In genomic region chr10:100791254-100792058, GRCh38 we compare ENCODE assay signal across 21 cellular contexts. TPM values are rescaled to one million over a fixed set of nuclear protein-coding genes. Genes with fewer than 3 reads are reported as not detected.
DNase-seq lines count a peak whose midpoint lies in the region; ATAC-seq and TF ChIP-seq lines count a peak whose summit lies in the region.
"Had no signal": no experiment of that assay in that cellular context is flagged by ENCODE, and none has a peak within 500 bp of the region (broad histone marks: within the 10 kb centered on the region; RNA-seq: fewer than 3 reads in every experiment).

No MANE protein-coding gene starts in this region.

- H3K4me2 ChIP-seq in SK-N-SH (no peak overlapping the region), hepatocyte (no peak overlapping the region)
- H3K4me2 ChIP-seq: KMS-11 had no signal

- TF ChIP-seq CTCF in SK-N-SH (IDR thresholded peaks at IDR 0.05): no peak
- no peak for TF ChIP-seq CTCF in hepatocyte (IDR thresholded peaks at IDR 0.05; ENCODE audit: poor library complexity)

- no peaks in the 10 kb centered on the region for H3K79me2 ChIP-seq in SK-N-SH (ENCODE audit: insufficient read depth)
- no peaks in the 10 kb centered on the region for H3K79me2 ChIP-seq in hepatocyte

- H3K4me1 Mint-ChIP-seq in activated CD4-positive, alpha-beta T cell treated with anti-CD3 and anti-CD28 coated beads, Interleukin-2, amount 10 ng/mL, durations not matched to agents 7 days and 5 days: no peaks in the 10 kb centered on the region
- H3K4me1 Mint-ChIP-seq in activated naive CD4-positive, alpha-beta T cell treated with anti-CD3 and anti-CD28 coated beads for 36 hours (ENCODE audit: low read depth): no peaks in the 10 kb centered on the region

- H3K27ac Mint-ChIP-seq in activated CD4-positive, alpha-beta T cell treated with anti-CD3 and anti-CD28 coated beads, Interleukin-2, amount 10 ng/mL, durations not matched to agents 7 days and 5 days: no peak overlapping the region
- no peak overlapping the region for H3K27ac Mint-ChIP-seq in activated naive CD4-positive, alpha-beta T cell treated with anti-CD3 and anti-CD28 coated beads for 36 hours
- H3K27ac Mint-ChIP-seq: CD8-positive, alpha-beta T cell had no signal

- no peaks in the 10 kb centered on the region for H3K9me3 Mint-ChIP-seq in activated CD4-positive, alpha-beta T cell treated with anti-CD3 and anti-CD28 coated beads, Interleukin-2, amount 10 ng/mL, durations not matched to agents 7 days and 5 days
- no peaks in the 10 kb centered on the region for H3K9me3 Mint-ChIP-seq in activated naive CD4-positive, alpha-beta T cell treated with anti-CD3 and anti-CD28 coated beads for 36 hours
- H3K9me3 Mint-ChIP-seq: CD8-positive, alpha-beta T cell had no signal

- no peak overlapping the region for H3K4me3 Mint-ChIP-seq in activated CD4-positive, alpha-beta T cell treated with anti-CD3 and anti-CD28 coated beads, Interleukin-2, amount 10 ng/mL, durations not matched to agents 7 days and 5 days
- no peak overlapping the region for H3K4me3 Mint-ChIP-seq in activated naive CD4-positive, alpha-beta T cell treated with anti-CD3 and anti-CD28 coated beads for 36 hours
- H3K4me3 Mint-ChIP-seq: CD8-positive, alpha-beta T cell had no signal

- ATAC-seq in SK-N-SH treated with all-trans-retinoic acid at 6 μM for 48 hours: no peak
- ATAC-seq in HG03460 (IDR thresholded peaks at IDR 0.05; ENCODE audit: unreplicated experiment): no peak
- no peak for ATAC-seq in GM21619 (IDR thresholded peaks at IDR 0.05; ENCODE audit: unreplicated experiment)
- ATAC-seq: CD8-positive, alpha-beta T cell had no signal

- H3K36me3 ChIP-seq in SK-N-SH (replicated peaks in 1 of 2; ENCODE audit: control insufficient read depth in 1 of 2, insufficient read depth in 2 of 2, low read length in 1 of 2) (no peaks in the 10 kb centered on the region), hepatocyte (replicated peaks; ENCODE audit: insufficient read depth, low read depth) (no peaks in the 10 kb centered on the region)
- H3K36me3 ChIP-seq: MG63 had no signal

- TF ChIP-seq EP300 in SK-N-SH (IDR thresholded peaks at IDR 0.05; ENCODE audit: borderline replicate concordance in 1 of 2, low read depth in 1 of 2, low read length in 1 of 2): no peak

- POLR2A ChIA-PET in SK-N-SH (lab: Yijun Ruan, JAX): interaction anchor here (1.0 kb wide), 1 partner anchor 10 kb away, joined by 3 read pairs; no protein-coding TSS in a partner anchor
- POLR2A ChIA-PET in activated CD4-positive, alpha-beta T cell treated with anti-CD3 and anti-CD28 coated beads, Interleukin-2, amount 10 ng/mL, durations not matched to agents 7 days and 5 days (lab: Charles Lee): no interaction called here

- H3K4me3 ChIP-seq in SK-N-SH (ENCODE audit: low read depth in 2 of 2, low read length in 1 of 2): no peak overlapping the region
- no peak overlapping the region for H3K4me3 ChIP-seq in hepatocyte
- H3K4me3 ChIP-seq: GM23248, MG63 had no signal

- H3K4me1 ChIP-seq in SK-N-SH (ENCODE audit: control insufficient read depth in 1 of 2, insufficient read depth in 2 of 2, low read depth in 1 of 2, low read length in 1 of 2) (peaks cover 0 to 50% of the 10 kb centered on the region in 2 experiments; a peak in 1 of 4 replicates), hepatocyte (ENCODE audit: insufficient read depth) (peaks cover 7% of the 10 kb centered on the region)

- H3K27ac ChIP-seq in SK-N-SH (ENCODE audit: low read depth in 2 of 2, low read length in 1 of 2): peak overlapping the region in 1 of 2 experiments; percentile 57; a peak in 1 of 4 replicates
- H3K27ac ChIP-seq in hepatocyte: peak overlapping the region; percentile 1
- H3K27ac ChIP-seq: 22Rv1, GM23248, KMS-11 had no signal

- no peak overlapping the region for H3K9ac ChIP-seq in SK-N-SH
- H3K9ac ChIP-seq: GM23248, KMS-11 had no signal

- DNase-seq in SK-N-SH (peak; percentile 41), hepatocyte (ENCODE audit: low spot score) (peak; percentile 28), posterior vena cava (ENCODE audit: low spot score) (peak; percentile 38)
- DNase-seq in activated CD4-positive, alpha-beta T cell treated with anti-CD3 and anti-CD28 coated beads, Interleukin-2, amount 10 ng/mL, durations not matched to agents 7 days and 5 days: no peak
- no peak for DNase-seq in activated naive CD4-positive, alpha-beta T cell treated with anti-CD3 and anti-CD28 coated beads for 36 hours
- DNase-seq: CD8-positive, alpha-beta T cell; DND-41; GDM1; GM23248; MG63; NCI-H1092 treated with DMSO at 0.1 percent for 48 hours; NCI-H1930; NCI-H524; NK-92 treated with Interleukin-12 subunit alpha and Interleukin-12 subunit beta, amount 100 ng/mL, for 24 hours; OCI-M1 had no signal

- intact Hi-C loops in posterior vena cava (cut with DNase I): no loop called here
- intact Hi-C loops in activated naive CD4-positive, alpha-beta T cell treated with anti-CD3 and anti-CD28 coated beads for 36 hours (cut with micrococcal nuclease): no loop called here

- H3K27me3 ChIP-seq in SK-N-SH (ENCODE audit: insufficient read depth) (peaks cover 27% of the 10 kb centered on the region; the same call in 1 of the 2 replicates), hepatocyte (peaks cover 27% of the 10 kb centered on the region)
- H3K27me3 ChIP-seq: MG63 had no signal

- peaks cover 42% of the 10 kb centered on the region for H3K27me3 Mint-ChIP-seq in activated CD4-positive, alpha-beta T cell treated with anti-CD3 and anti-CD28 coated beads, Interleukin-2, amount 10 ng/mL, durations not matched to agents 7 days and 5 days
- H3K27me3 Mint-ChIP-seq in activated naive CD4-positive, alpha-beta T cell treated with anti-CD3 and anti-CD28 coated beads for 36 hours (ENCODE audit: low read depth): peaks cover 26% of the 10 kb centered on the region

- H3K9me3 ChIP-seq in SK-N-SH (no peaks in the 10 kb centered on the region), hepatocyte (ENCODE audit: low read depth) (no peaks in the 10 kb centered on the region)
- H3K9me3 ChIP-seq: MG63 had no signal

- no peak overlapping the region for H2AFZ ChIP-seq in SK-N-SH (ENCODE audit: low read depth)
- no peak overlapping the region for H2AFZ ChIP-seq in hepatocyte
- H2AFZ ChIP-seq: GM23248 had no signal

- CTCF ChIA-PET in SK-N-SH (lab: Yijun Ruan, JAX): interaction anchor here (1.4 to 1.9 kb wide), 4 partner anchors 10 to 48 kb away, joined by 3 to 7 read pairs (median 5); no protein-coding TSS in a partner anchor
- CTCF ChIA-PET in activated CD4-positive, alpha-beta T cell treated with anti-CD3 and anti-CD28 coated beads, Interleukin-2, amount 10 ng/mL, durations not matched to agents 7 days and 5 days (lab: Charles Lee): no interaction called here
- CTCF ChIA-PET in activated naive CD4-positive, alpha-beta T cell treated with anti-CD3 and anti-CD28 coated beads for 36 hours (lab: Charles Lee): interaction anchor here (0.6 kb wide), 1 partner anchor 103 kb away, joined by 3 read pairs; no protein-coding TSS in a partner anchor

- H3F3A ChIP-seq in SK-N-SH (replicated peaks; ENCODE audit: insufficient read depth): no peaks in the 10 kb centered on the region

- no peaks in the 10 kb centered on the region for H3K36me3 Mint-ChIP-seq in activated CD4-positive, alpha-beta T cell treated with anti-CD3 and anti-CD28 coated beads, Interleukin-2, amount 10 ng/mL, durations not matched to agents 7 days and 5 days (ENCODE audit: low read depth)
- no peaks in the 10 kb centered on the region for H3K36me3 Mint-ChIP-seq in activated naive CD4-positive, alpha-beta T cell treated with anti-CD3 and anti-CD28 coated beads for 36 hours (ENCODE audit: low read depth)
- H3K36me3 Mint-ChIP-seq: CD8-positive, alpha-beta T cell had no signal

- H3K9me2 ChIP-seq in SK-N-SH: no peaks in the 10 kb centered on the region
- no peaks in the 10 kb centered on the region for H3K9me2 ChIP-seq in hepatocyte (replicated peaks; ENCODE audit: insufficient read depth)

- no peak for TF ChIP-seq RAD21 in SK-N-SH (IDR thresholded peaks at IDR 0.05; ENCODE audit: low read length)

- H4K20me1 ChIP-seq in SK-N-SH (ENCODE audit: insufficient read depth) (no peaks in the 10 kb centered on the region), hepatocyte (ENCODE audit: insufficient read depth, poor library complexity, severe bottlenecking) (no peaks in the 10 kb centered on the region)

- WGBS in SK-N-SH (ENCODE audit: low lambda C conversion rate): 47% methylated on average over 8 of the region's 8 CpGs
- WGBS in hepatocyte (ENCODE audit: low lambda C conversion rate, missing lambda C conversion rate): 71% methylated on average over 8 of the region's 8 CpGs

TF ChIP-seq in SK-N-SH, 30 proteins besides CTCF, POLR2A, EP300 and RAD21 (continues in another document):
- TF ChIP-seq USF2 (IDR thresholded peaks at IDR 0.05; ENCODE audit: borderline replicate concordance, low read depth, low read length) (no peak), MXI1 (IDR thresholded peaks at IDR 0.05; ENCODE audit: low read depth, low read length) (no peak)

TF ChIP-seq in SK-N-SH treated with all-trans-retinoic acid at 6 μM for 48 hours, 23 proteins besides CTCF, POLR2A, EP300 and RAD21 (continues in another document):
- TF ChIP-seq ZC3H10 (CRISPR knock-in tag; IDR thresholded peaks at IDR 0.05) (no peak), BACH2 (CRISPR knock-in tag; IDR thresholded peaks at IDR 0.05; ENCODE audit: borderline replicate concordance) (no peak), RARB (CRISPR knock-in tag; IDR thresholded peaks at IDR 0.05) (no peak), ESRRG (CRISPR knock-in tag; IDR thresholded peaks at IDR 0.05) (no peak), ZFP30 (CRISPR knock-in tag; IDR thresholded peaks at IDR 0.05) (no peak), GLIS3 (CRISPR knock-in tag; IDR thresholded peaks at IDR 0.05) (no peak), POU6F1 (CRISPR knock-in tag; IDR thresholded peaks at IDR 0.05; ENCODE audit: borderline replicate concordance, low read depth) (no peak)

RNA-seq across cellular contexts. Expression of gene PAX2, which starts 46.1 kb away (rescaled TPM):
- polyA plus RNA-seq in SK-N-SH (2012; rRNA removed): not detected in 2 replicates
- not detected in 2 replicates for polyA plus RNA-seq in SK-N-SH (2012; cell fraction: cytosol; rRNA removed)
- polyA plus RNA-seq in SK-N-SH (2012; cell fraction: nucleus; rRNA removed): 0.08 TPM in 1 of 2 replicates, not detected in the other
- total RNA-seq in hepatocyte: not detected in 2 replicates
- polyA plus RNA-seq in hepatocyte: not detected in 2 replicates
- not detected for total RNA-seq in posterior vena cava
- not detected for total RNA-seq in activated CD4-positive, alpha-beta T cell treated with anti-CD3 and anti-CD28 coated beads, Interleukin-2, amount 10 ng/mL, durations not matched to agents 7 days and 5 days
- not detected for total RNA-seq in activated naive CD4-positive, alpha-beta T cell treated with anti-CD3 and anti-CD28 coated beads for 36 hours
- total RNA-seq: CD8-positive, alpha-beta T cell; GM23248 had no signal
- polyA plus RNA-seq: BJ, GM23248 had no signal

Comparison
In these comparisons a context has a peak if more than half of its experiments do, and no peak if none do; other contexts are left out.
1. DNase-seq: peak in SK-N-SH (single experiment), hepatocyte (single experiment) and posterior vena cava (single experiment); none in activated CD4-positive, alpha-beta T cell treated with anti-CD3 and anti-CD28 coated beads, Interleukin-2, amount 10 ng/mL, durations not matched to agents 7 days and 5 days (single experiment) and activated naive CD4-positive, alpha-beta T cell treated with anti-CD3 and anti-CD28 coated beads for 36 hours (single experiment).